In the genomic region with DNA sequence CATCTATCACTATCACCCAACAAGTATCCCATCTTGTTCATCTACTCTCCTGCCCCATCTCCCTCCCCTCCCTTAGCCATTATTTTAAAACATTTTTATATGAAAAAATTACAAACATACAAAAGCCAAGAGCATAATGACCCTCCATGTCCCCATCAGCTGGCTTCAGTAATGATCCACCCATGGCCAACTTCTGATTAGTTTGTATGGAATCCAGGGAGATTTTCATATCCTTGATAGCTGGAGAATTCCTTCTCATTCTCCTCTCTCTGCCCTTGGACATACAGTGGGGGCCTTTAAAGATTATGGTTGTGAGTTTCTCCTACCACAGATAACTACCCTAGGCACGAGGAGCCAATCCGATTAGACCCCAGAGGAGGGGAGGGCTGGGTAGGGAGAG, we compare ENCODE assay signal across 14 cellular contexts. TPM values are rescaled to one million over a fixed set of nuclear protein-coding genes. Genes with fewer than 3 reads are reported as not detected.
DNase-seq lines count a peak whose midpoint lies in the region; ATAC-seq and TF ChIP-seq lines count a peak whose summit lies in the region.
"Had no signal": no experiment of that assay in that cellular context is flagged by ENCODE, and none has a peak within 500 bp of the region (broad histone marks: within the 10 kb centered on the region; RNA-seq: fewer than 3 reads in every experiment).

No MANE protein-coding gene starts in this region.

- H3K27me3 ChIP-seq in suprapubic skin (no peaks in the 10 kb centered on the region), upper lobe of right lung (no peaks in the 10 kb centered on the region)
- H3K27me3 ChIP-seq: BLaER1 had no signal

- ATAC-seq in upper lobe of right lung = no peak
- ATAC-seq: activated CD8-positive, alpha-beta T cell treated with anti-CD3 and anti-CD28 coated beads for 36 hours had no signal

- peaks cover 21% of the 10 kb centered on the region for H3K4me1 ChIP-seq in suprapubic skin
- peaks cover 14% of the 10 kb centered on the region for H3K4me1 ChIP-seq in upper lobe of right lung

- WGBS in suprapubic skin = 75% methylated on average over 2 of the region's 2 CpGs

- H3K9me3 ChIP-seq in suprapubic skin = no peaks in the 10 kb centered on the region
- H3K9me3 ChIP-seq in upper lobe of right lung = no peaks in the 10 kb centered on the region
- H3K9me3 ChIP-seq: BLaER1 had no signal

- DNase-seq in ELR (ENCODE audit: low read depth) (peak; percentile 33), kidney glomerular epithelial cell (lab: John Stamatoyannopoulos, UW) (peak; percentile 26), suprapubic skin (ENCODE audit: low spot score in 2 of 2) (no peak), G401 (ENCODE audit: low spot score) (no peak), NCI-H748 treated with DMSO at 0.1 percent for 48 hours (lab: John Stamatoyannopoulos, UW) (no peak), upper lobe of right lung (no peak)
- DNase-seq in activated effector memory CD4-positive, alpha-beta T cell treated with anti-CD3 and anti-CD28 coated beads, Interleukin-2, amount 50 U/mL, for 16 hours = no peak
- DNase-seq: activated CD8-positive, alpha-beta T cell treated with anti-CD3 and anti-CD28 coated beads for 36 hours; activated gamma-delta T cell treated with Interleukin-2 at 50 U/mL for 16 hours; DMS79 treated with DMSO at 0.1 percent for 48 hours; hippocampal formation; NCI-H1417 had no signal

- in situ Hi-C loops in G401 (cut with HindIII; ENCODE audit: low sequenced_read_pairs) = no loop called here

- no peak for TF ChIP-seq POLR2A in suprapubic skin (IDR thresholded peaks at IDR 0.05)

- H3K27ac ChIP-seq in angular gyrus (ENCODE audit: low read depth, low read length) = peak overlapping the region; percentile 57
- H3K27ac ChIP-seq in suprapubic skin = peak overlapping the region; percentile 2
- no peak overlapping the region for H3K27ac ChIP-seq in upper lobe of right lung
- H3K27ac ChIP-seq: BLaER1 had no signal

- TF ChIP-seq EP300 in suprapubic skin (IDR thresholded peaks at IDR 0.05) = no peak

- H3K4me3 ChIP-seq in suprapubic skin (no peak overlapping the region), upper lobe of right lung (no peak overlapping the region)
- H3K4me3 ChIP-seq: BLaER1 had no signal

- H3K36me3 ChIP-seq in suprapubic skin = peaks cover 3% of the 10 kb centered on the region
- peaks cover 9% of the 10 kb centered on the region for H3K36me3 ChIP-seq in upper lobe of right lung
- H3K36me3 ChIP-seq: BLaER1 had no signal

- TF ChIP-seq CTCF in suprapubic skin (IDR thresholded peaks at IDR 0.05) (no peak), upper lobe of right lung (IDR thresholded peaks at IDR 0.05) (no peak)

- intact Hi-C loops in upper lobe of right lung (cut with DNase I) = no loop called here

RNA-seq across cellular contexts. Expression of a gene that starts 40.2 kb away (rescaled TPM):
- 10 to 100 TPM in 1 of 4 donors, 1 to 10 TPM in 3; 3.6 to 13.6 (median 7.4) TPM for total RNA-seq in suprapubic skin
- 2.4 and 2.5 TPM in 2 replicates for total RNA-seq in G401 (2014; rRNA removed; shearing (Covaris generic))
- total RNA-seq in upper lobe of right lung = 5.2 TPM

RNA-seq across cellular contexts. Expression of a gene that starts 43.3 kb away (rescaled TPM):
- total RNA-seq in suprapubic skin = 10 to 100 TPM; 22.1 to 33.7 (median 26.3) TPM
- 18.8 and 22.1 TPM in 2 replicates for total RNA-seq in G401 (2014; rRNA removed; shearing (Covaris generic))
- total RNA-seq in upper lobe of right lung = 32.3 TPM

Comparison
In these comparisons a context has a peak if more than half of its experiments do, and no peak if none do; other contexts are left out.
1. DNase-seq: peak in ELR (single experiment) and kidney glomerular epithelial cell (single experiment); none in suprapubic skin (0 of 2), G401 (single experiment), activated effector memory CD4-positive, alpha-beta T cell treated with anti-CD3 and anti-CD28 coated beads, Interleukin-2, amount 50 U/mL, for 16 hours (single experiment), NCI-H748 treated with DMSO at 0.1 percent for 48 hours (single experiment) and upper lobe of right lung (single experiment).